In genomic region chr17:4256952-4257351, GRCh38 we compare ENCODE assay signal across 24 cellular contexts. TPM values are rescaled to one million over a fixed set of nuclear protein-coding genes. Genes with fewer than 3 reads are reported as not detected.
DNase-seq lines count a peak whose midpoint lies in the region; ATAC-seq, FAIRE-seq and TF ChIP-seq lines count a peak whose summit lies in the region.
"Had no signal": no experiment of that assay in that cellular context is flagged by ENCODE, and none has a peak within 500 bp of the region (broad histone marks: within the 10 kb centered on the region; RNA-seq: fewer than 3 reads in every experiment).

No MANE protein-coding gene starts in this region.

- H3K9me3 ChIP-seq in SK-N-SH (peaks cover 8% of the 10 kb centered on the region; the same call in 1 of the 2 replicates), astrocyte (ENCODE audit: insufficient read depth, low read depth, low read length) (peaks cover 7% of the 10 kb centered on the region), neutrophil (no peaks in the 10 kb centered on the region)
- H3K9me3 ChIP-seq: upper lobe of right lung had no signal

- no peak for TF ChIP-seq RAD21 in SK-N-SH (IDR thresholded peaks at IDR 0.05; ENCODE audit: low read length)

- no peak overlapping the region for H3K27ac ChIP-seq in SK-N-SH (ENCODE audit: low read depth in 2 of 2, low read length in 1 of 2)
- H3K27ac ChIP-seq in astrocyte (ENCODE audit: low read depth, low read length) = no peak overlapping the region
- peak overlapping the region; percentile 62 for H3K27ac ChIP-seq in neutrophil
- H3K27ac ChIP-seq: BLaER1, KMS-11, upper lobe of right lung had no signal

- H3K36me3 Mint-ChIP-seq in astrocyte (ENCODE audit: low read depth, unreplicated experiment) = peaks cover 17% of the 10 kb centered on the region

- H3K4me3 Mint-ChIP-seq in astrocyte (ENCODE audit: unreplicated experiment) = no peak overlapping the region

- no peak for ATAC-seq in SK-N-SH treated with all-trans-retinoic acid at 6 μM for 48 hours
- no peak for ATAC-seq in HG03521 (IDR thresholded peaks at IDR 0.05; ENCODE audit: unreplicated experiment)
- ATAC-seq: left cardiac atrium, right cardiac atrium, upper lobe of right lung had no signal

- DNase-seq in SK-N-SH (no peak), HT1080 (ENCODE audit: low read depth) (peak; percentile 42), astrocyte (ENCODE audit: low read depth) (no peak), NCI-H1092 (lab: John Stamatoyannopoulos, UW) (no peak), GM20000 (ENCODE audit: low spot score) (no peak)
- DNase-seq: activated CD4-positive, CD25-positive, alpha-beta regulatory T cell treated with anti-CD3 and anti-CD28 coated beads, Interleukin-2, amount 50 U/mL, for 72 hours; activated CD8-positive, alpha-beta memory T cell treated with anti-CD3 and anti-CD28 coated beads, Interleukin-2, amount 50 U/mL, for 48 hours; DMS 273 treated with DMSO at 0.1 percent for 48 hours; effector memory CD4-positive, alpha-beta T cell; GOT3; left cardiac atrium; midbrain; NCI-H1436; right cardiac atrium; Right ventricle myocardium superior; stimulated activated CD4-positive, alpha-beta T cell treated with anti-CD3 and anti-CD28 coated beads, Interleukin-15, amount 100 ng/mL, for 24 hours; stimulated activated naive CD4-positive, alpha-beta T cell treated with Interleukin-2 at 50 U/mL for 16 hours; T-helper 2 cell; upper lobe of right lung had no signal

- H3K4me2 ChIP-seq in SK-N-SH (no peak overlapping the region), astrocyte (ENCODE audit: low read length) (no peak overlapping the region)
- H3K4me2 ChIP-seq: BLaER1, KMS-11 had no signal

- TF ChIP-seq CTCF in SK-N-SH (IDR thresholded peaks at IDR 0.05) (no peak), astrocyte (IDR thresholded peaks at IDR 0.05; ENCODE audit: insufficient read depth, low read depth, low read length) (no peak), neutrophil (IDR thresholded peaks at IDR 0.05) (no peak), GM20000 (IDR thresholded peaks at IDR 0.05; ENCODE audit: extremely low read depth, missing control alignments) (no peak)

- no peaks in the 10 kb centered on the region for H3K27me3 Mint-ChIP-seq in astrocyte (ENCODE audit: low read depth, unreplicated experiment)

- WGBS in SK-N-SH (ENCODE audit: low lambda C conversion rate) = 93% methylated on average over 2 of the region's 2 CpGs

- H3K79me2 ChIP-seq in SK-N-SH (ENCODE audit: insufficient read depth) (peaks cover 100% of the 10 kb centered on the region), astrocyte (ENCODE audit: insufficient read depth, low read length) (peaks cover 97% of the 10 kb centered on the region)

- H3K4me1 ChIP-seq in SK-N-SH (ENCODE audit: control insufficient read depth in 1 of 2, insufficient read depth in 2 of 2, low read depth in 1 of 2, low read length in 1 of 2) (peaks cover 0 to 2% of the 10 kb centered on the region in 2 experiments; a peak in 1 of 4 replicates), astrocyte (ENCODE audit: insufficient read depth, low read length) (peaks cover 4% of the 10 kb centered on the region), neutrophil (ENCODE audit: control insufficient read depth in 1 of 2, insufficient read depth in 1 of 2, low read depth in 1 of 2, low read length in 1 of 2) (peaks cover 53 to 61% of the 10 kb centered on the region in 2 experiments)
- H3K4me1 ChIP-seq: upper lobe of right lung had no signal

- H4K20me1 ChIP-seq in SK-N-SH (ENCODE audit: insufficient read depth) = peaks cover 29% of the 10 kb centered on the region
- peaks cover 80% of the 10 kb centered on the region for H4K20me1 ChIP-seq in astrocyte (ENCODE audit: insufficient read depth, low read length)

- FAIRE-seq in astrocyte (lab: Jason Lieb, UNC) = no peak

- peaks cover 0 to 23% of the 10 kb centered on the region in 2 experiments for H3K36me3 ChIP-seq in SK-N-SH (replicated peaks in 1 of 2; ENCODE audit: control insufficient read depth in 1 of 2, insufficient read depth in 2 of 2, low read length in 1 of 2)
- H3K36me3 ChIP-seq in astrocyte (ENCODE audit: insufficient read depth, low read length) = peaks cover 4% of the 10 kb centered on the region
- no peaks in the 10 kb centered on the region for H3K36me3 ChIP-seq in neutrophil
- H3K36me3 ChIP-seq: upper lobe of right lung had no signal

- POLR2A ChIA-PET in SK-N-SH (lab: Yijun Ruan, JAX) = interaction anchor here (0.9 kb wide), 1 partner anchor 29 kb away, joined by 3 read pairs; no protein-coding TSS in a partner anchor

- H3K9ac ChIP-seq in SK-N-SH = no peak overlapping the region
- no peak overlapping the region for H3K9ac ChIP-seq in astrocyte (ENCODE audit: low read length)
- H3K9ac ChIP-seq: BLaER1, KMS-11 had no signal

- CTCF ChIA-PET in SK-N-SH (lab: Yijun Ruan, JAX) = interaction anchor here (1.0 to 1.4 kb wide), 4 partner anchors 8 to 164 kb away, joined by 3 to 4 read pairs (median 3); no protein-coding TSS in a partner anchor

- H3K9me3 Mint-ChIP-seq in astrocyte (ENCODE audit: unreplicated experiment) = peaks cover 14% of the 10 kb centered on the region

- peak overlapping the region; percentile 8 for H3K27ac Mint-ChIP-seq in astrocyte (ENCODE audit: unreplicated experiment)

- peaks cover 13% of the 10 kb centered on the region for H3F3A ChIP-seq in SK-N-SH (replicated peaks; ENCODE audit: insufficient read depth)

- TF ChIP-seq EP300 in SK-N-SH (IDR thresholded peaks at IDR 0.05; ENCODE audit: borderline replicate concordance in 1 of 2, low read depth in 1 of 2, low read length in 1 of 2) = no peak

- H3K4me3 ChIP-seq in SK-N-SH (ENCODE audit: low read depth in 2 of 2, low read length in 1 of 2) (no peak overlapping the region), astrocyte (ENCODE audit: insufficient read depth, low read depth, low read length) (no peak overlapping the region), neutrophil (ENCODE audit: low read depth in 1 of 2, low read length in 1 of 2) (no peak overlapping the region)
- H3K4me3 ChIP-seq: BLaER1, upper lobe of right lung had no signal

- H2AFZ ChIP-seq in SK-N-SH (ENCODE audit: low read depth) (no peak overlapping the region), astrocyte (ENCODE audit: low read depth, low read length) (no peak overlapping the region)

- peaks cover 18% of the 10 kb centered on the region for H3K4me1 Mint-ChIP-seq in astrocyte (ENCODE audit: low read depth, unreplicated experiment)

- H3K27me3 ChIP-seq in SK-N-SH (ENCODE audit: insufficient read depth) (no peaks in the 10 kb centered on the region), astrocyte (ENCODE audit: insufficient read depth, low read length) (no peaks in the 10 kb centered on the region), neutrophil (no peaks in the 10 kb centered on the region)
- H3K27me3 ChIP-seq: BLaER1, upper lobe of right lung had no signal

- H3K9me2 ChIP-seq in SK-N-SH = no peaks in the 10 kb centered on the region

TF ChIP-seq in SK-N-SH, 30 proteins besides CTCF, POLR2A, EP300 and RAD21:
- TF ChIP-seq FOSL2 (IDR thresholded peaks at IDR 0.05; ENCODE audit: borderline replicate concordance, low read depth) (0 out of 2 replicates have a peak, but pooled peaks have one; percentile 11), JUND (IDR thresholded peaks at IDR 0.05) (no peak)

TF ChIP-seq in SK-N-SH treated with all-trans-retinoic acid at 6 μM for 48 hours, 23 proteins besides CTCF, POLR2A, EP300 and RAD21 (continues in another document):
- TF ChIP-seq ARNTL (CRISPR knock-in tag; IDR thresholded peaks at IDR 0.05; ENCODE audit: borderline replicate concordance, low read depth) = no peak
- no peak for TF ChIP-seq BACH2 (CRISPR knock-in tag; IDR thresholded peaks at IDR 0.05; ENCODE audit: borderline replicate concordance)
- no peak for TF ChIP-seq POU6F1 (CRISPR knock-in tag; IDR thresholded peaks at IDR 0.05; ENCODE audit: borderline replicate concordance, low read depth)
- TF ChIP-seq RARB (CRISPR knock-in tag; IDR thresholded peaks at IDR 0.05) = no peak
- no peak for TF ChIP-seq ZFP30 (CRISPR knock-in tag; IDR thresholded peaks at IDR 0.05)
- TF ChIP-seq TCF4 (CRISPR knock-in tag; IDR thresholded peaks at IDR 0.05; ENCODE audit: borderline replicate concordance) = no peak
- TF ChIP-seq CSDC2 (CRISPR knock-in tag; IDR thresholded peaks at IDR 0.05) = no peak
- no peak for TF ChIP-seq ZNF8 (CRISPR knock-in tag; IDR thresholded peaks at IDR 0.05)
- no peak for TF ChIP-seq PPARA (CRISPR knock-in tag; IDR thresholded peaks at IDR 0.05; ENCODE audit: borderline replicate concordance)
- TF ChIP-seq ZC3H10 (CRISPR knock-in tag; IDR thresholded peaks at IDR 0.05) = no peak
- TF ChIP-seq CSRNP3 (CRISPR knock-in tag; IDR thresholded peaks at IDR 0.05) = no peak

RNA-seq across cellular contexts. Expression of gene ANKFY1, which starts 6.8 kb away (rescaled TPM):
- 26.9 and 29.6 TPM in 2 replicates for polyA plus RNA-seq in SK-N-SH (2012; rRNA removed)
- polyA plus RNA-seq in SK-N-SH (2012; cell fraction: cytosol; rRNA removed) = 18.5 and 21.9 TPM in 2 replicates
- polyA plus RNA-seq in SK-N-SH (2012; cell fraction: nucleus; rRNA removed) = 79.0 and 89.8 TPM in 2 replicates
- total RNA-seq in HT1080 (2014; rRNA removed; shearing (Covaris generic)) = 15.2 and 16.1 TPM in 2 replicates
- 13.3 and 18.8 TPM in 2 replicates for polyA plus RNA-seq in HT1080 (2015; cell fraction: cytosol; rRNA removed)
- 65.2 and 67.7 TPM in 2 replicates for polyA plus RNA-seq in HT1080 (2015; cell fraction: nucleus; rRNA removed)
- 52.0 and 59.0 TPM in 2 replicates for total RNA-seq in astrocyte
